ENCODE assay signal across 25 cellular contexts in the genomic region with DNA sequence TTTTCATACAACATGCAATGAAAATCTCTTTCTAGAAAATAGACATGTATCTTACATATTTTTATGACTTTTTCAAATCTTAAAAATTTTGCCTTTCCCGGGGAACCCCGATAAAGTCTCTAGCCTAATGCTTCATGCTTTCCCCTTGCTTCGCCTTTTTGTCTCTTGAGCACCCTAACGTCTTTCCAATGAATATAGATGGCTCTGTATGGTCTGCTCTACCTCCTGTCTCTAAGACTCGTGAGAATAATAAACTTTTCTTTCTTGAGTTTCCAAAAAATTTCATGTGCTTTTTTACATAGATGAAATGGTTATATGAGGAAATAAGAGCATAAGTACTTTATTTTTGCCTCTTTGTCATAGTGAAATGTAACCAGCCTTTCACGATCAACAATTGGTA.
"Had no signal": no experiment of that assay in that cellular context is flagged by ENCODE, and none has a peak within 500 bp of the region (broad histone marks: within the 10 kb centered on the region; RNA-seq: fewer than 3 reads in every experiment).

No MANE protein-coding gene starts in this region.

- H3K36me3 ChIP-seq: cardiac muscle cell, lower lobe of right lung, pancreas, tibial artery, WERI-Rb-1 had no signal

- H3K27me3 ChIP-seq: cardiac muscle cell, hepatocyte, pancreas, tibial artery had no signal

- H3K36me3 Mint-ChIP-seq: activated CD8-positive, alpha-beta memory T cell treated with anti-CD3 and anti-CD28 coated beads, Interleukin-2, amount 10 ng/mL, durations not matched to agents 7 days and 5 days; activated naive CD4-positive, alpha-beta T cell treated with anti-CD3 and anti-CD28 coated beads, Interleukin-2, amount 10 ng/mL, durations not matched to agents 7 days and 5 days; immature natural killer cell; naive thymus-derived CD4-positive, alpha-beta T cell had no signal

- H3K4me1 ChIP-seq: lower lobe of right lung, pancreas, tibial artery had no signal

- H3K4me3 Mint-ChIP-seq: activated CD4-positive, alpha-beta T cell treated with anti-CD3 and anti-CD28 coated beads, Interleukin-2, amount 10 ng/mL, durations not matched to agents 7 days and 5 days; activated CD8-positive, alpha-beta memory T cell treated with anti-CD3 and anti-CD28 coated beads, Interleukin-2, amount 10 ng/mL, durations not matched to agents 7 days and 5 days; activated CD8-positive, alpha-beta T cell treated with anti-CD3 and anti-CD28 coated beads for 36 hours; activated naive CD4-positive, alpha-beta T cell treated with anti-CD3 and anti-CD28 coated beads, Interleukin-2, amount 10 ng/mL, durations not matched to agents 7 days and 5 days; immature natural killer cell; naive thymus-derived CD4-positive, alpha-beta T cell had no signal

- H3K4me3 ChIP-seq: cardiac muscle cell, hepatocyte, lower lobe of right lung, pancreas, tibial artery had no signal

- ATAC-seq: activated CD8-positive, alpha-beta memory T cell treated with anti-CD3 and anti-CD28 coated beads, Interleukin-2, amount 10 ng/mL, durations not matched to agents 7 days and 5 days; activated CD8-positive, alpha-beta T cell treated with anti-CD3 and anti-CD28 coated beads for 36 hours; esophagus mucosa; left lobe of liver; lower lobe of right lung; naive thymus-derived CD4-positive, alpha-beta T cell; pancreas; right cardiac atrium had no signal

- DNase-seq: activated CD4-positive, alpha-beta T cell treated with anti-CD3 and anti-CD28 coated beads, Interleukin-2, amount 10 ng/mL, durations not matched to agents 7 days and 5 days; activated CD4-positive, CD25-positive, alpha-beta regulatory T cell treated with anti-CD3 and anti-CD28 coated beads, Interleukin-2, amount 50 U/mL, for 72 hours; activated CD8-positive, alpha-beta memory T cell treated with anti-CD3 and anti-CD28 coated beads, Interleukin-2, amount 10 ng/mL, durations not matched to agents 7 days and 5 days; activated CD8-positive, alpha-beta T cell treated with anti-CD3 and anti-CD28 coated beads for 36 hours; activated effector memory CD4-positive, alpha-beta T cell treated with anti-CD3 and anti-CD28 coated beads, Interleukin-2, amount 50 U/mL, for 16 hours; activated naive CD4-positive, alpha-beta T cell treated with anti-CD3 and anti-CD28 coated beads, Interleukin-2, amount 10 ng/mL, durations not matched to agents 7 days and 5 days; activated T-cell treated with anti-CD3 and anti-CD28 coated beads for 4 hours; amygdala; dermis blood vessel endothelial cell; effector memory CD4-positive, alpha-beta T cell; foreskin melanocyte; glutamatergic neuron; immature natural killer cell; lower lobe of right lung; naive thymus-derived CD4-positive, alpha-beta T cell; pancreas; right cardiac atrium; stimulated activated CD4-positive, alpha-beta T cell treated with anti-CD3 and anti-CD28 coated beads, Interleukin-4, amount 100 ng/mL, for 24 hours; stimulated activated naive CD4-positive, alpha-beta T cell treated with Interleukin-2 at 50 U/mL for 16 hours; tibial artery; WERI-Rb-1 had no signal

- H3K4me1 Mint-ChIP-seq: activated CD4-positive, alpha-beta T cell treated with anti-CD3 and anti-CD28 coated beads, Interleukin-2, amount 10 ng/mL, durations not matched to agents 7 days and 5 days; activated CD8-positive, alpha-beta memory T cell treated with anti-CD3 and anti-CD28 coated beads, Interleukin-2, amount 10 ng/mL, durations not matched to agents 7 days and 5 days; activated naive CD4-positive, alpha-beta T cell treated with anti-CD3 and anti-CD28 coated beads, Interleukin-2, amount 10 ng/mL, durations not matched to agents 7 days and 5 days; immature natural killer cell had no signal

- H3K27ac ChIP-seq: cardiac muscle cell, hepatocyte, lower lobe of right lung, pancreas, tibial artery, WERI-Rb-1 had no signal

- H3K27ac Mint-ChIP-seq: activated CD4-positive, alpha-beta T cell treated with anti-CD3 and anti-CD28 coated beads, Interleukin-2, amount 10 ng/mL, durations not matched to agents 7 days and 5 days; activated CD8-positive, alpha-beta memory T cell treated with anti-CD3 and anti-CD28 coated beads, Interleukin-2, amount 10 ng/mL, durations not matched to agents 7 days and 5 days; activated CD8-positive, alpha-beta T cell treated with anti-CD3 and anti-CD28 coated beads for 36 hours; activated naive CD4-positive, alpha-beta T cell treated with anti-CD3 and anti-CD28 coated beads, Interleukin-2, amount 10 ng/mL, durations not matched to agents 7 days and 5 days; immature natural killer cell; naive thymus-derived CD4-positive, alpha-beta T cell had no signal

- H3K9me3 Mint-ChIP-seq: activated CD4-positive, alpha-beta T cell treated with anti-CD3 and anti-CD28 coated beads, Interleukin-2, amount 10 ng/mL, durations not matched to agents 7 days and 5 days; activated CD8-positive, alpha-beta T cell treated with anti-CD3 and anti-CD28 coated beads for 36 hours; activated naive CD4-positive, alpha-beta T cell treated with anti-CD3 and anti-CD28 coated beads, Interleukin-2, amount 10 ng/mL, durations not matched to agents 7 days and 5 days; naive thymus-derived CD4-positive, alpha-beta T cell had no signal

- H3K9me3 ChIP-seq: lower lobe of right lung, pancreas, tibial artery had no signal
